31 cellular contexts compared by ENCODE assay signal in the genomic region with DNA sequence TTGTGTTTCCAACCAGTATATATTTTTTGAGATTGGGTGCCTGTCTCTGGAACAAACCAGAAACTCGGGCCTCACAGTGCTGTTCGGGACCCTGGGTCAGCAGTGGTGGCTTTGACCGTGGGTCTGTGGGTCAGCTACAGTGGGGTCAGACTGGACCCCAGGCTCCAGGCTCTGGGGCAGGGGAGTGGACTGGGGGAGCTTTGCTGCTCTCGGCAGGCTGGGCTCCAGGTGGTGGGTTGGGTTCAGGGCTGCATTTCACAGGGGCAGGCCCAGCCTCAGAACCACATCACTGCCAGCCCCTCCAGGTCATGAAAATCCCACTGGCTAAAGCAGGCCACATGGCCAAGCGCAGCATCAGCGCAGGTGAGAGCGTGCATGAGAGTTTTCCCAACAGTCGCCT.
"Had no signal": no experiment of that assay in that cellular context is flagged by ENCODE, and none has a peak within 500 bp of the region (broad histone marks: within the 10 kb centered on the region; RNA-seq: fewer than 3 reads in every experiment).

No MANE protein-coding gene starts in this region.

- H3K27me3 ChIP-seq: adrenal gland, body of pancreas, brain microvascular endothelial cell had no signal

- H3K36me3 ChIP-seq: adrenal gland, brain microvascular endothelial cell, breast epithelium had no signal

- H3K27ac ChIP-seq: adrenal gland, body of pancreas, brain microvascular endothelial cell, breast epithelium, VCaP had no signal

- ATAC-seq: activated CD8-positive, alpha-beta T cell treated with anti-CD3 and anti-CD28 coated beads for 36 hours; activated naive CD4-positive, alpha-beta T cell treated with anti-CD3 and anti-CD28 coated beads, Interleukin-2, amount 50 U/mL, for 72 hours; activated T-cell treated with anti-CD3 and anti-CD28 coated beads, Interleukin-2, amount 50 U/mL, for 4 hours; activated T-cell treated with anti-CD3 and anti-CD28 coated beads, Interleukin-2, amount 50 U/mL, for 72 hours; activated T-helper 17 cell treated with anti-CD3 and anti-CD28 coated beads, Interleukin-2, amount 50 U/mL, for 72 hours; body of pancreas had no signal

- H3K4me1 ChIP-seq: adrenal gland, body of pancreas, breast epithelium had no signal

- DNase-seq: activated B cell treated with CpG ODN at 0.5 μM for 24 hours; activated CD4-positive, alpha-beta memory T cell treated with anti-CD3 and anti-CD28 coated beads for 36 hours; activated CD4-positive, alpha-beta T cell treated with anti-CD3 and anti-CD28 coated beads for 4 hours; activated CD4-positive, alpha-beta T cell treated with anti-CD3 and anti-CD28 coated beads, Interleukin-2, amount 10 ng/mL, durations not matched to agents 24 days and 14 days; activated CD4-positive, alpha-beta T cell treated with anti-CD3 and anti-CD28 coated beads, Interleukin-2, amount 50 U/mL, for 1 hour; activated CD4-positive, alpha-beta T cell treated with anti-CD3 and anti-CD28 coated beads, Interleukin-2, amount 50 U/mL, for 4 hours; activated CD4-positive, CD25-positive, alpha-beta regulatory T cell treated with anti-CD3 and anti-CD28 coated beads, Interleukin-2, amount 50 U/mL, for 72 hours; activated CD8-positive, alpha-beta memory T cell treated with anti-CD3 and anti-CD28 coated beads, Interleukin-2, amount 50 U/mL, for 4 hours; activated CD8-positive, alpha-beta T cell treated with anti-CD3 and anti-CD28 coated beads for 36 hours; activated effector memory CD4-positive, alpha-beta T cell treated with anti-CD3 and anti-CD28 coated beads, Interleukin-2, amount 50 U/mL, for 16 hours; activated gamma-delta T cell treated with Interleukin-2 at 50 U/mL for 16 hours; activated naive CD4-positive, alpha-beta T cell; activated naive CD4-positive, alpha-beta T cell treated with anti-CD3 and anti-CD28 coated beads for 36 hours; activated naive CD4-positive, alpha-beta T cell treated with anti-CD3 and anti-CD28 coated beads, Interleukin-2, amount 50 U/mL, for 16 hours; activated naive CD8-positive, alpha-beta T cell treated with anti-CD3 and anti-CD28 coated beads for 36 hours; activated T-cell treated with anti-CD3 and anti-CD28 coated beads for 4 hours; activated T-cell treated with anti-CD3 and anti-CD28 coated beads, Interleukin-2, amount 50 U/mL, for 1 hour; activated T-cell treated with anti-CD3 and anti-CD28 coated beads, Interleukin-2, amount 50 U/mL, for 4 hours; activated T-cell treated with anti-CD3 and anti-CD28 coated beads, Interleukin-2, amount 50 U/mL, for 72 hours; adrenal gland; amniotic stem cell; aorta; body of pancreas; brain microvascular endothelial cell; central memory CD4-positive, alpha-beta T cell; T-helper 2 cell; T-helper 9 cell had no signal

- H3K9me3 ChIP-seq: adrenal gland, body of pancreas, breast epithelium had no signal

- H3K4me3 ChIP-seq: adrenal gland, body of pancreas, breast epithelium had no signal
